18 cellular contexts compared by ENCODE assay signal in the genomic region with DNA sequence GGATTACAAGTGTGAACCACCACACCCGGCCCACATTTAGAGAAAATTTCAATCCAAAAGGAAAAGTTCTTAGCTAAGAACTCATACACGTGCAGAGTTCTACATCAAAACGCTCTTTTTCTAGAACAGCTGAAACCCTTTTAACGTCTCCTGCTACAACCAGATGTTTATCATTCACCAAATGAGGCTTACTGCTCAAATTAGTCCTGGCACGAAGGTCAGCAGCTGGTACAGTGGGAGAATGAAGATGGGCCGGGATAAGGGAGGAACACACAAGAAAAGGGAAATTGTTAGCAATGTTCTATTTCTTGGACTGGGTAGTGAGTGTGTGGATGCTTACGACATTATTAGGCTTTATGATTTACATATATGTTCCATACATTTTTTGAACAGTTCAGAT.
"Had no signal": no experiment of that assay in that cellular context is flagged by ENCODE, and none has a peak within 500 bp of the region (broad histone marks: within the 10 kb centered on the region; RNA-seq: fewer than 3 reads in every experiment).

No MANE protein-coding gene starts in this region.

- H3K9me3 ChIP-seq: esophagus squamous epithelium, heart right ventricle, right atrium auricular region, tibial artery, upper lobe of left lung, uterus had no signal

- H3K4me1 ChIP-seq: tibial artery, uterus had no signal

- H3K4me3 Mint-ChIP-seq: effector memory CD8-positive, alpha-beta T cell; natural killer cell; neural crest cell; stimulated activated memory B cell treated with anti-CD40 and anti-IgM and Interleukin-4, amounts not matched to agents 10 μg/mL and 1 μg/mL and 100 μg/mL, for 72 hours; stimulated activated naive CD8-positive, alpha-beta T cell treated with anti-CD3 and anti-CD28 coated beads, Interleukin-15, Interleukin-2, amounts not matched to agents 100 ng/mL and 50 ng/mL, for 24 hours had no signal

- H3K4me1 Mint-ChIP-seq: natural killer cell; neural crest cell; stimulated activated memory B cell treated with anti-CD40 and anti-IgM and Interleukin-4, amounts not matched to agents 10 μg/mL and 1 μg/mL and 100 μg/mL, for 72 hours had no signal

- H3K36me3 ChIP-seq: right atrium auricular region, tibial artery, uterus had no signal

- ATAC-seq: effector memory CD8-positive, alpha-beta T cell; natural killer cell; stimulated activated memory B cell treated with anti-CD40 and anti-IgM and Interleukin-4, amounts not matched to agents 10 μg/mL and 1 μg/mL and 100 μg/mL, for 72 hours had no signal

- H3K27ac ChIP-seq: tibial artery, upper lobe of left lung, uterus had no signal

- H3K4me3 ChIP-seq: esophagus squamous epithelium, heart right ventricle, right atrium auricular region, tibial artery, upper lobe of left lung, uterus had no signal

- H3K36me3 Mint-ChIP-seq: natural killer cell had no signal

- H3K9me3 Mint-ChIP-seq: effector memory CD8-positive, alpha-beta T cell; natural killer cell; neural crest cell; stimulated activated memory B cell treated with anti-CD40 and anti-IgM and Interleukin-4, amounts not matched to agents 10 μg/mL and 1 μg/mL and 100 μg/mL, for 72 hours; stimulated activated naive CD8-positive, alpha-beta T cell treated with anti-CD3 and anti-CD28 coated beads, Interleukin-15, Interleukin-2, amounts not matched to agents 100 ng/mL and 50 ng/mL, for 24 hours had no signal

- H3K27me3 Mint-ChIP-seq: effector memory CD8-positive, alpha-beta T cell; stimulated activated memory B cell treated with anti-CD40 and anti-IgM and Interleukin-4, amounts not matched to agents 10 μg/mL and 1 μg/mL and 100 μg/mL, for 72 hours; stimulated activated naive CD8-positive, alpha-beta T cell treated with anti-CD3 and anti-CD28 coated beads, Interleukin-15, Interleukin-2, amounts not matched to agents 100 ng/mL and 50 ng/mL, for 24 hours had no signal

- H3K27ac Mint-ChIP-seq: effector memory CD8-positive, alpha-beta T cell; natural killer cell; stimulated activated memory B cell treated with anti-CD40 and anti-IgM and Interleukin-4, amounts not matched to agents 10 μg/mL and 1 μg/mL and 100 μg/mL, for 72 hours; stimulated activated naive CD8-positive, alpha-beta T cell treated with anti-CD3 and anti-CD28 coated beads, Interleukin-15, Interleukin-2, amounts not matched to agents 100 ng/mL and 50 ng/mL, for 24 hours had no signal

- DNase-seq: effector memory CD8-positive, alpha-beta T cell; esophagus squamous epithelium; heart right ventricle; hypothalamus; kidney glomerular epithelial cell; mammary epithelial cell; natural killer cell; posterior cingulate gyrus; stimulated activated CD4-positive, alpha-beta T cell treated with anti-CD3 and anti-CD28 coated beads, Interleukin-15, amount 100 ng/mL, for 24 hours; stimulated activated CD4-positive, alpha-beta T cell treated with anti-CD3 and anti-CD28 coated beads, Interleukin-1b, Interleukin-23, amount 100 ng/mL, for 48 hours; stimulated activated CD4-positive, alpha-beta T cell treated with anti-CD3 and anti-CD28 coated beads, Interleukin-4, amount 100 ng/mL, for 24 hours; tibial artery; upper lobe of left lung; uterus had no signal

- H3K27me3 ChIP-seq: esophagus squamous epithelium, heart right ventricle, right atrium auricular region, tibial artery, upper lobe of left lung, uterus had no signal
